Comparison of ENCODE assay signal across 8 cellular contexts in the genomic region with DNA sequence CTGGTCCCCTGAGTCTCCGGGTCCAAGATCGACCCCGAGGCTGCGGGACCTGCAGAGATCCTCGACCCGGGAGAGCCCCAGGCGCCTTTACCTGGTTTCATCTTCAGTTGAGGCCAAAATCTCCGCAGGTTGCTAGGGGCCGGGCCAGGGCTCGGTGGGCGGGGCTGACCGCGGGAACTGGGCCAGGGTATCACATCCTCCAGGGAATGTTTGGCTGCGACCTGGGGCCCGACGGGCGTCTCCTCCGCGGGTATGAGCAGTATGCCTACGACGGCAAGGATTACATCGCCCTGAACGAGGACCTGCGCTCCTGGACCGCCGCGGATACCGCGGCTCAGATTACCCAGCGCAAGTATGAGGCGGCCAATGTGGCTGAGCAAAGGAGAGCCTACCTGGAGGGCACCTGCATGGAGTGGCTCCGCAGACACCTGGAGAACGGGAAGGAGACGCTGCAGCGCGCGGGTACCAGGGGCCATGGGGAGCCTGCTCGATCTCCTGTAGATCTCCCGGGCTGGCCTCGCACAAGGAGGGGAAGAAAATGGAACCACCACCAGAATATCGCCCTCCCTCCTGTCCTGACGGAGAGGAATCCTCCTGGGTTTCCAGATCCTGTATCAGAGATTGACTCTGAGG. TPM values are rescaled to one million over a fixed set of nuclear protein-coding genes. Genes with fewer than 3 reads are reported as not detected.
DNase-seq lines count a peak whose midpoint lies in the region; ATAC-seq and TF ChIP-seq lines count a peak whose summit lies in the region.

No MANE protein-coding gene starts in this region.

- peaks cover 8% of the 10 kb centered on the region for H3K4me1 Mint-ChIP-seq in CD8-positive, alpha-beta T cell (ENCODE audit: low read depth)
- peaks cover 16 to 22% of the 10 kb centered on the region in 2 donors for H3K4me1 Mint-ChIP-seq in effector memory CD8-positive, alpha-beta T cell (ENCODE audit: low read depth in 2 of 2)

- peaks cover 13% of the 10 kb centered on the region for H3K27me3 Mint-ChIP-seq in CD8-positive, alpha-beta T cell (ENCODE audit: low read depth)
- H3K27me3 Mint-ChIP-seq in effector memory CD8-positive, alpha-beta T cell: peaks cover 47 to 76% of the 10 kb centered on the region in 2 donors

- H3K4me3 Mint-ChIP-seq in CD8-positive, alpha-beta T cell: peak overlapping the region; percentile 75
- H3K4me3 Mint-ChIP-seq in effector memory CD8-positive, alpha-beta T cell: peak overlapping the region; percentile 80 to 82

- ATAC-seq in CD8-positive, alpha-beta T cell: peak; percentile 80
- peak; percentile 60 for ATAC-seq in effector memory CD8-positive, alpha-beta T cell (replicated peaks)

- no peak for TF ChIP-seq CTCF in CD8-positive, alpha-beta T cell (IDR thresholded peaks at IDR 0.05)

- CTCF ChIA-PET in CD8-positive, alpha-beta T cell (lab: Charles Lee): interaction anchor here (1.9 kb wide), 1 partner anchor 159 kb away, joined by 5 read pairs; no protein-coding TSS in a partner anchor

- H3K27ac ChIP-seq in CD8-positive, alpha-beta T cell (ENCODE audit: low read depth, low read length): no peak overlapping the region
- H3K27ac ChIP-seq in muscle layer of colon (ENCODE audit: low read depth, low read length): no peak overlapping the region
- H3K27ac ChIP-seq in urinary bladder (ENCODE audit: low read depth): no peak overlapping the region

- H3K9ac ChIP-seq in muscle layer of colon (ENCODE audit: low read length): peak overlapping the region; percentile 33

- no peaks in the 10 kb centered on the region for H3K9me3 ChIP-seq in CD8-positive, alpha-beta T cell (ENCODE audit: low read length)
- no peaks in the 10 kb centered on the region for H3K9me3 ChIP-seq in muscle layer of colon (ENCODE audit: low read length)

- peaks cover 16% of the 10 kb centered on the region for H3K27me3 ChIP-seq in CD8-positive, alpha-beta T cell (ENCODE audit: insufficient read depth, low read length)
- H3K27me3 ChIP-seq in muscle layer of colon (ENCODE audit: control insufficient read depth in 1 of 2, insufficient read depth in 2 of 2, low read length in 2 of 2): peaks cover 25 to 33% of the 10 kb centered on the region in 2 donors

- H3K36me3 ChIP-seq in CD8-positive, alpha-beta T cell (ENCODE audit: insufficient read depth, low read length): no peaks in the 10 kb centered on the region
- no peaks in the 10 kb centered on the region for H3K36me3 ChIP-seq in muscle layer of colon (ENCODE audit: insufficient read depth, low read length)
- no peaks in the 10 kb centered on the region for H3K36me3 ChIP-seq in urinary bladder (ENCODE audit: insufficient read depth)

- DNase-seq in CD8-positive, alpha-beta T cell: peak in 5 of 7 experiments; percentile 21 to 52 (median 29)
- DNase-seq in T-helper 9 cell (peak; percentile 3), amygdala (lab: John Stamatoyannopoulos, UW) (no peak), RPMI8226 (no peak), erythroblast (lab: John Stamatoyannopoulos, UW) (no peak)
- DNase-seq in effector memory CD8-positive, alpha-beta T cell: peak in 2 of 3 experiments; percentile 8 to 11

- peak overlapping the region; percentile 61 for H3K4me3 ChIP-seq in CD8-positive, alpha-beta T cell (ENCODE audit: low read depth, low read length)
- H3K4me3 ChIP-seq in muscle layer of colon (ENCODE audit: low read depth in 1 of 2, low read length in 2 of 2) (peak overlapping the region; percentile 61 to 67), urinary bladder (ENCODE audit: low read depth, low read length) (peak overlapping the region; percentile 48)

- no peak overlapping the region for H3K27ac Mint-ChIP-seq in CD8-positive, alpha-beta T cell
- H3K27ac Mint-ChIP-seq in effector memory CD8-positive, alpha-beta T cell: no peak overlapping the region

- TF ChIP-seq POLR2A in erythroblast (IDR thresholded peaks at IDR 0.05; ENCODE audit: low read length): no peak

- H3K9me3 Mint-ChIP-seq in CD8-positive, alpha-beta T cell: no peaks in the 10 kb centered on the region
- H3K9me3 Mint-ChIP-seq in effector memory CD8-positive, alpha-beta T cell: no peaks in the 10 kb centered on the region

- peaks cover 34% of the 10 kb centered on the region for H3K36me3 Mint-ChIP-seq in CD8-positive, alpha-beta T cell
- peaks cover 3% of the 10 kb centered on the region for H3K36me3 Mint-ChIP-seq in effector memory CD8-positive, alpha-beta T cell (ENCODE audit: insufficient read depth)

- H3K4me1 ChIP-seq in CD8-positive, alpha-beta T cell (ENCODE audit: insufficient read depth, low read length): peaks cover 20% of the 10 kb centered on the region
- H3K4me1 ChIP-seq in muscle layer of colon (ENCODE audit: insufficient read depth, low read length): peaks cover 11% of the 10 kb centered on the region
- H3K4me1 ChIP-seq in urinary bladder (ENCODE audit: insufficient read depth): no peaks in the 10 kb centered on the region

- POLR2A ChIA-PET in CD8-positive, alpha-beta T cell (lab: Charles Lee): no interaction called here

- WGBS in urinary bladder: 4% methylated on average over 42 of the region's 42 CpGs

- intact Hi-C loops in CD8-positive, alpha-beta T cell (cut with DNase I, micrococcal nuclease): loop anchor here in 1 of 2 experiments (5.0 kb wide), 1 partner anchor 105 kb away; no protein-coding TSS in a partner anchor

RNA-seq across cellular contexts. Expression of a gene that starts 53.8 kb away (rescaled TPM):
- 10 to 100 TPM; 26.6 to 30.7 TPM for total RNA-seq in CD8-positive, alpha-beta T cell
- 19.8 TPM for total RNA-seq in urinary bladder
- 36.7 TPM for polyA plus RNA-seq in urinary bladder

RNA-seq across cellular contexts. Expression of a gene that starts 59.8 kb away (rescaled TPM):
- 10 to 100 TPM; 24.7 to 28.3 TPM for total RNA-seq in CD8-positive, alpha-beta T cell
- 13.5 TPM for total RNA-seq in urinary bladder
- 78.7 TPM for polyA plus RNA-seq in urinary bladder

Comparison
In these comparisons a context has a peak if more than half of its experiments do, and no peak if none do; other contexts are left out.
1. DNase-seq: peak in CD8-positive, alpha-beta T cell (5 of 7), T-helper 9 cell (single experiment) and effector memory CD8-positive, alpha-beta T cell (2 of 3); none in amygdala (0 of 56), RPMI8226 (single experiment) and erythroblast (0 of 2).
2. Peak in every context shown above with its lines, with median percentiles within 50 percentile points of each other: H3K4me3 ChIP-seq.